13 cellular contexts compared by ENCODE assay signal in genomic region chr10:89553064-89553734, GRCh38. TPM values are rescaled to one million over a fixed set of nuclear protein-coding genes. Genes with fewer than 3 reads are reported as not detected.
DNase-seq lines count a peak whose midpoint lies in the region; ATAC-seq and TF ChIP-seq lines count a peak whose summit lies in the region.
"Had no signal": no experiment of that assay in that cellular context is flagged by ENCODE, and none has a peak within 500 bp of the region (broad histone marks: within the 10 kb centered on the region; RNA-seq: fewer than 3 reads in every experiment).

No MANE protein-coding gene starts in this region.

- no peaks in the 10 kb centered on the region; the same call in 1 of the 2 replicates for H3K27me3 Mint-ChIP-seq in WTC11 (ENCODE audit: low read depth)

- no peak for TF ChIP-seq CTCF in HFF-Myc (IDR thresholded peaks at IDR 0.05; ENCODE audit: low read depth, low read length, missing control alignments)
- no peak for TF ChIP-seq CTCF in upper lobe of left lung (IDR thresholded peaks at IDR 0.05)
- TF ChIP-seq CTCF in WTC11 (IDR thresholded peaks at IDR 0.05), result no peak

- CTCF ChIA-PET in WTC11 (lab: Charles Lee), result no interaction called here

- H3K4me3 Mint-ChIP-seq in WTC11, result no peak overlapping the region
- H3K4me3 Mint-ChIP-seq: natural killer cell treated with Interleukin-12 subunit alpha and Interleukin-12 subunit beta and Interleukin-15 and Interleukin-18, amount 100 ng/mL, for 72 hours had no signal

- POLR2A ChIA-PET in WTC11 (lab: Charles Lee), result no interaction called here

- no peaks in the 10 kb centered on the region for H3K27me3 ChIP-seq in upper lobe of left lung
- H3K27me3 ChIP-seq: esophagus squamous epithelium had no signal

- H3K36me3 ChIP-seq in upper lobe of left lung, result no peaks in the 10 kb centered on the region
- H3K36me3 ChIP-seq: esophagus squamous epithelium had no signal

- TF ChIP-seq POLR2A in upper lobe of left lung (IDR thresholded peaks at IDR 0.05), result no peak

- WGBS in upper lobe of left lung, 2 donors, result 71 to 82% methylated on average over 5 of the region's 5 CpGs

- DNase-seq in HFF-Myc (ENCODE audit: extremely low read depth, low read depth), result peak; percentile 20
- DNase-seq in astrocyte of the hippocampus (ENCODE audit: low read depth, low spot score), result peak; percentile 86
- peak; percentile 54 for DNase-seq in hepatic stellate cell (ENCODE audit: low spot score)
- no peak for DNase-seq in upper lobe of left lung
- no peak for DNase-seq in NCI-H510A (lab: John Stamatoyannopoulos, UW)
- no peak for DNase-seq in WTC11 (ENCODE audit: low spot score)
- no peak for DNase-seq in cerebellar nuclear complex (lab: John Stamatoyannopoulos, UW)
- DNase-seq: activated naive CD4-positive, alpha-beta T cell; esophagus squamous epithelium; MV-4-11; NK-92 treated with Interleukin-12 subunit alpha and Interleukin-12 subunit beta, amount 100 ng/mL, for 24 hours had no signal

- H3K4me1 ChIP-seq in upper lobe of left lung, result no peaks in the 10 kb centered on the region

- no peaks in the 10 kb centered on the region; the same call in 1 of the 2 replicates for H3K36me3 Mint-ChIP-seq in WTC11
- H3K36me3 Mint-ChIP-seq: natural killer cell treated with Interleukin-12 subunit alpha and Interleukin-12 subunit beta and Interleukin-15 and Interleukin-18, amount 100 ng/mL, for 72 hours had no signal

- no peak overlapping the region for H3K4me3 ChIP-seq in HFF-Myc (replicated peaks; ENCODE audit: low read depth, low read length)
- H3K4me3 ChIP-seq in upper lobe of left lung, result no peak overlapping the region
- H3K4me3 ChIP-seq: esophagus squamous epithelium had no signal

- peaks cover 8% of the 10 kb centered on the region for H3K9me3 Mint-ChIP-seq in WTC11
- H3K9me3 Mint-ChIP-seq: natural killer cell treated with Interleukin-12 subunit alpha and Interleukin-12 subunit beta and Interleukin-15 and Interleukin-18, amount 100 ng/mL, for 72 hours had no signal

- peaks cover 4% of the 10 kb centered on the region for H3K4me1 Mint-ChIP-seq in WTC11

- no peaks in the 10 kb centered on the region for H3K9me3 ChIP-seq in upper lobe of left lung
- H3K9me3 ChIP-seq: esophagus squamous epithelium had no signal

- TF ChIP-seq EP300 in upper lobe of left lung (IDR thresholded peaks at IDR 0.05), result no peak

- no peak overlapping the region for H3K27ac ChIP-seq in upper lobe of left lung
- H3K27ac ChIP-seq: VCaP had no signal

- ATAC-seq in upper lobe of left lung (ENCODE audit: low FRiP score in 2 of 2) (peak; percentile 40 to 88), WTC11 (no peak)
- ATAC-seq: natural killer cell treated with Interleukin-12 subunit alpha and Interleukin-12 subunit beta and Interleukin-15 and Interleukin-18, amount 100 ng/mL, for 72 hours had no signal

- H3K27ac Mint-ChIP-seq in WTC11, result no peak overlapping the region
- H3K27ac Mint-ChIP-seq: natural killer cell treated with Interleukin-12 subunit alpha and Interleukin-12 subunit beta and Interleukin-15 and Interleukin-18, amount 100 ng/mL, for 72 hours had no signal

TF ChIP-seq in WTC11, 78 proteins besides CTCF, POLR2A, EP300 and RAD21:
- no peak for TF ChIP-seq NR3C1 (CRISPR knock-in tag; conservative IDR thresholded peaks at IDR 0.05; ENCODE audit: low read depth)
- TF ChIP-seq TEAD4 (CRISPR knock-in tag; IDR thresholded peaks at IDR 0.05), result no peak
- no peak for TF ChIP-seq CDX4 (CRISPR knock-in tag; IDR thresholded peaks at IDR 0.05; ENCODE audit: borderline replicate concordance)
- no peak for TF ChIP-seq GTF2I (CRISPR knock-in tag; conservative IDR thresholded peaks at IDR 0.05)
- no peak for TF ChIP-seq ZNF396 (CRISPR knock-in tag; IDR thresholded peaks at IDR 0.05; ENCODE audit: borderline replicate concordance)
- no peak for TF ChIP-seq FOXP1 (CRISPR knock-in tag; IDR thresholded peaks at IDR 0.05; ENCODE audit: borderline replicate concordance)
- TF ChIP-seq STAT6 (CRISPR knock-in tag; conservative IDR thresholded peaks at IDR 0.05; ENCODE audit: low read depth), result no peak
- no peak for TF ChIP-seq HMGXB4 (CRISPR knock-in tag; IDR thresholded peaks at IDR 0.05)
- no peak for TF ChIP-seq MLX (CRISPR knock-in tag; IDR thresholded peaks at IDR 0.05)
- no peak for TF ChIP-seq ARID4B (CRISPR knock-in tag; IDR thresholded peaks at IDR 0.05; ENCODE audit: borderline replicate concordance)
- TF ChIP-seq JUN (CRISPR knock-in tag; IDR thresholded peaks at IDR 0.05), result no peak
- no peak for TF ChIP-seq CBFB (CRISPR knock-in tag; IDR thresholded peaks at IDR 0.05; ENCODE audit: low read depth)
- TF ChIP-seq NR2C2 (CRISPR knock-in tag; IDR thresholded peaks at IDR 0.05), result no peak
- TF ChIP-seq SMAD3 (CRISPR knock-in tag; IDR thresholded peaks at IDR 0.05; ENCODE audit: borderline replicate concordance), result no peak
- TF ChIP-seq OVOL2 (CRISPR knock-in tag; IDR thresholded peaks at IDR 0.05; ENCODE audit: borderline replicate concordance), result no peak
TF ChIP-seq in WTC11: peak in this region for 0.

RNA-seq across cellular contexts. Expression of gene SLC16A12, which starts 17.8 kb away (rescaled TPM):
- total RNA-seq in upper lobe of left lung (1 to 10 TPM; 1.3 to 4.4 (median 3.5) TPM), WTC11 (2021) (8.0 to 10.9 TPM (median 8.3 TPM) in 3 replicates)
- total RNA-seq: natural killer cell treated with Interleukin-12 subunit alpha and Interleukin-12 subunit beta and Interleukin-15 and Interleukin-18, amount 100 ng/mL, for 72 hours had no signal

Comparison
In these comparisons a context has a peak if more than half of its experiments do, and no peak if none do; other contexts are left out.
1. DNase-seq: peak in HFF-Myc (single experiment), astrocyte of the hippocampus (single experiment) and hepatic stellate cell (single experiment); none in upper lobe of left lung (0 of 2), NCI-H510A (single experiment), WTC11 (single experiment) and cerebellar nuclear complex (0 of 2).